ENCODE assay signal across 8 cellular contexts in the genomic region with DNA sequence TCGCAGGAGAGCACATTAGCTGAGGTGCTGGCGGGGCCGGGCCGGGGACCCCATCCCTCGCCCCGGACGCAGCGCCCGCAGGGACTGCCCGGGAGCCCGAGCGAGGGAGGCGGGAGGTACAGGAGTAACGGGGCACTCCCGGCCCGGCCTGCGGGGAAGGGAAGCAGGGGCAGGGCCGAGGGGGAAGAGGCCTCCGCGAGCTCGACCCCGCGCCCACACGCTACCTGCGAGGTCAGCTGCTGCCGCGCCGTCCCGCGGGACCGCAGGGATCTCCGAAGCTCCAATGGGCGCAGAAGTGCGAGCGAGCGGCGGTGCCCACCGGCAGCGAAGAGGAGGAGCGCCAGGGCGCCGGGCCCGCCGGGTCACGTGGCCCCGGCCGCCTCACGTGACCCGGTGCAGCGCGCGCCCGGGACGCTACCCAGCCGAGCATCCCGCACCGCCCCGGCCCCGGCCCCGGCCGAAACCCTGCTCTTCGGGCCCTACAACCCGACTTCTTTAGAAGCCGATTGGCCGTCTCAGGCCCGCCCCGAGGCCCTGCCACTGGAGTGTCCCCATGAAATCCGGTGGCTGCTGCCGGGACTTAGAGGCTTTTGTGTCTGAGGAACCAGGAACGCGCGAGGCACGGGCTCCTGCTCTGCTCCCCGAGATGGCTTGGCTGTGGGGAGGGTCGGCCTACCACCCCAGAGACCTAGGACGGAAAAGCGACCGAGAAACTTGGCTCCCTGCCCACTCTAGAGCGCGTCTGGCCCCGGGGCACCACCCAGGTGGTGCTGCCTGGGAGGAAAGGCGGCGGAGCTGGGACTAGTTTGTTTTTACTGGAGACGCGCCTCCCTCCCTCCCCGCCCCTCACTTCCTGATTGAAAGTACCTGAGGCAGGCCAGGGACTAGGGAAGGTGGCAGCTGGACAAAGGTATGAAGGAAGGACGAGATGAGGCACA. TPM values are rescaled to one million over a fixed set of nuclear protein-coding genes. Genes with fewer than 3 reads are reported as not detected.
DNase-seq lines count a peak whose midpoint lies in the region; ATAC-seq and TF ChIP-seq lines count a peak whose summit lies in the region.

A gene (minus strand): TSS at position 339 of the 938 bp plus-strand sequence. CDS start 18,279 bp downstream, outside the sequence.

- no peaks in the 10 kb centered on the region for H3K36me3 ChIP-seq in fibroblast of lung (ENCODE audit: control insufficient read depth, insufficient read depth, low read length)

- peaks cover 6% of the 10 kb centered on the region for H3K4me1 ChIP-seq in fibroblast of lung (ENCODE audit: control insufficient read depth, extremely low read depth, insufficient read depth, low read length)

- peak within 1 kb of the TSS; percentile 81 for H3K9ac ChIP-seq in fibroblast of lung (ENCODE audit: insufficient read depth, low read length)

- H3K27me3 Mint-ChIP-seq in Calu3 (ENCODE audit: unreplicated experiment): no peaks in the 10 kb centered on the region
- no peaks in the 10 kb centered on the region for H3K27me3 Mint-ChIP-seq in naive B cell
- H3K27me3 Mint-ChIP-seq in stimulated activated memory B cell treated with anti-CD40 and anti-IgM and Interleukin-4, amounts not matched to agents 10 μg/mL and 1 μg/mL and 100 μg/mL, for 72 hours: no peaks in the 10 kb centered on the region

- peak within 1 kb of the TSS; percentile 69 for H3K27ac Mint-ChIP-seq in Calu3 (ENCODE audit: unreplicated experiment)
- peak within 1 kb of the TSS; percentile 49 to 98 (median 94) for H3K27ac Mint-ChIP-seq in naive B cell
- peak within 1 kb of the TSS; percentile 82 for H3K27ac Mint-ChIP-seq in stimulated activated memory B cell treated with anti-CD40 and anti-IgM and Interleukin-4, amounts not matched to agents 10 μg/mL and 1 μg/mL and 100 μg/mL, for 72 hours

- H3K9me3 ChIP-seq in fibroblast of lung (ENCODE audit: control insufficient read depth, insufficient read depth, low read depth, low read length): no peaks in the 10 kb centered on the region

- H3K4me2 ChIP-seq in fibroblast of lung (ENCODE audit: extremely low read depth, insufficient read depth, low read length): peak within 1 kb of the TSS; percentile 94

- H3K4me1 Mint-ChIP-seq in Calu3 (ENCODE audit: low read depth, unreplicated experiment) (peaks cover 16% of the 10 kb centered on the region), naive B cell (peaks cover 31 to 52% (median 42%) of the 10 kb centered on the region in 3 donors)
- H3K4me1 Mint-ChIP-seq in stimulated activated memory B cell treated with anti-CD40 and anti-IgM and Interleukin-4, amounts not matched to agents 10 μg/mL and 1 μg/mL and 100 μg/mL, for 72 hours: peaks cover 49% of the 10 kb centered on the region

- peak within 1 kb of the TSS; percentile 90 for H2AFZ ChIP-seq in fibroblast of lung (ENCODE audit: low read length)

- no TSS peak for BruUV-seq in Calu3 (replicated peaks; lab: Mats Ljungman, UMichigan)

- H3K27me3 ChIP-seq in fibroblast of lung (ENCODE audit: control insufficient read depth, insufficient read depth, low read length): no peaks in the 10 kb centered on the region

- TF ChIP-seq CTCF in Calu3 (IDR thresholded peaks at IDR 0.05; ENCODE audit: unreplicated experiment) (no peak), fibroblast of lung (conservative IDR thresholded peaks at IDR 0.05 in 1 of 2, IDR thresholded peaks at IDR 0.05 in 1 of 2; ENCODE audit: low read depth in 1 of 2, low read length in 2 of 2) (no peak)

- peaks cover 16% of the 10 kb centered on the region for H3K79me2 ChIP-seq in fibroblast of lung (ENCODE audit: control insufficient read depth, insufficient read depth, low read length)

- intact Hi-C loops in Calu3 (cut with micrococcal nuclease; ENCODE audit: unreplicated experiment): no loop called here

- H3K27ac ChIP-seq in fibroblast of lung (ENCODE audit: insufficient read depth, low read length): peak within 1 kb of the TSS; percentile 58

- H4K20me1 ChIP-seq in fibroblast of lung (ENCODE audit: control insufficient read depth, extremely low read depth, insufficient read depth, low read length): no peaks in the 10 kb centered on the region

- ATAC-seq in GM19468 (IDR thresholded peaks at IDR 0.05; ENCODE audit: extremely low read depth, unreplicated experiment) (peak; percentile 73), naive B cell (ENCODE audit: low read depth in 2 of 2) (peak; percentile 90 to 91)
- peak; percentile 96 for ATAC-seq in stimulated activated memory B cell treated with anti-CD40 and anti-IgM and Interleukin-4, amounts not matched to agents 10 μg/mL and 1 μg/mL and 100 μg/mL, for 72 hours

- H3K4me3 Mint-ChIP-seq in Calu3 (ENCODE audit: low read depth, unreplicated experiment) (peak within 1 kb of the TSS; percentile 76), naive B cell (peak within 1 kb of the TSS; percentile 87 to 98 (median 92))
- peak within 1 kb of the TSS; percentile 90 for H3K4me3 Mint-ChIP-seq in stimulated activated memory B cell treated with anti-CD40 and anti-IgM and Interleukin-4, amounts not matched to agents 10 μg/mL and 1 μg/mL and 100 μg/mL, for 72 hours

- DNase-seq in Calu3: peak; percentile 56
- DNase-seq in HT-29 (ENCODE audit: low spot score): peak; percentile 93
- DNase-seq in activated T-helper 1 cell treated with anti-CD3 and anti-CD28 coated beads, Interleukin-2, amount 50 U/mL, for 16 hours (ENCODE audit: low read depth in 1 of 2, low spot score in 1 of 2): peak; percentile 39 to 59
- DNase-seq in fibroblast of lung (ENCODE audit: low read depth in 2 of 2): peak; percentile 58 to 63
- peak; percentile 72 for DNase-seq in naive B cell

- H3K4me3 ChIP-seq in fibroblast of lung (replicated peaks in 1 of 4; ENCODE audit: control extremely low read depth in 1 of 4, insufficient read depth in 1 of 4, low read depth in 3 of 4, low read length in 4 of 4): peak within 1 kb of the TSS; percentile 56 to 89 (median 80)

- CTCF ChIA-PET in Calu3 (lab: Charles Lee): no interaction called here

- H3K36me3 Mint-ChIP-seq in Calu3 (ENCODE audit: insufficient read depth, unreplicated experiment) (peaks cover 20% of the 10 kb centered on the region), naive B cell (peaks cover 0 to 18% of the 10 kb centered on the region in 2 donors)
- H3K36me3 Mint-ChIP-seq in stimulated activated memory B cell treated with anti-CD40 and anti-IgM and Interleukin-4, amounts not matched to agents 10 μg/mL and 1 μg/mL and 100 μg/mL, for 72 hours: peaks cover 20% of the 10 kb centered on the region

- H3K9me3 Mint-ChIP-seq in Calu3 (ENCODE audit: low read depth, unreplicated experiment): no peaks in the 10 kb centered on the region
- H3K9me3 Mint-ChIP-seq in naive B cell: no peaks in the 10 kb centered on the region
- H3K9me3 Mint-ChIP-seq in stimulated activated memory B cell treated with anti-CD40 and anti-IgM and Interleukin-4, amounts not matched to agents 10 μg/mL and 1 μg/mL and 100 μg/mL, for 72 hours: no peaks in the 10 kb centered on the region

TF ChIP-seq in PFSK-1, 5 proteins besides CTCF, POLR2A, EP300 and RAD21:
- peak; percentile 33 for TF ChIP-seq FOXP2 (optimal IDR thresholded peaks at IDR 0.05; ENCODE audit: borderline replicate concordance, extremely low read depth, extremely low read length, insufficient read depth)
- TF ChIP-seq SIN3A (IDR thresholded peaks at IDR 0.05; ENCODE audit: borderline replicate concordance, insufficient read depth, low read length): peak; percentile 24; the same call in 1 of the 2 replicates
- TF ChIP-seq TAF1 (IDR thresholded peaks at IDR 0.05; ENCODE audit: borderline replicate concordance, insufficient read depth, low read length): no peak

RNA-seq across cellular contexts. Expression of the gene that starts here (rescaled TPM):
- total RNA-seq in Calu3 (2022) (6.3 and 7.2 TPM in 2 replicates), fibroblast of lung (29.8 and 42.6 TPM in 2 replicates)
- total RNA-seq in HT-29 (2014; rRNA removed; shearing (Covaris generic)): 8.3 and 10.4 TPM in 2 replicates
- 16.0 TPM for polyA plus RNA-seq in PFSK-1 (2012; ENCODE audit: insufficient read length, low read depth)
- polyA plus RNA-seq in fibroblast of lung (22.7 and 22.8 TPM in 2 replicates), naive B cell (ENCODE audit: low read depth in 6 of 6) (10 to 100 TPM; 13.4 to 26.5 (median 16.5) TPM)
- 14.8 and 15.2 TPM in 2 replicates for polyA plus RNA-seq in fibroblast of lung (2012)
- polyA minus RNA-seq in fibroblast of lung (ENCODE audit: low replicate concordance): 7.9 and 9.8 TPM in 2 replicates

Comparison
In these comparisons a context has a peak if more than half of its experiments do, and no peak if none do; other contexts are left out.
1. Peak in every context shown above with its lines: DNase-seq, ATAC-seq, H3K4me3 ChIP-seq and H3K27ac ChIP-seq.